17 cellular contexts compared by ENCODE assay signal in genomic region chr1:30034627-30035521, GRCh38.
DNase-seq lines count a peak whose midpoint lies in the region; ATAC-seq, FAIRE-seq and TF ChIP-seq lines count a peak whose summit lies in the region.
"Had no signal": no experiment of that assay in that cellular context is flagged by ENCODE, and none has a peak within 500 bp of the region (broad histone marks: within the 10 kb centered on the region; RNA-seq: fewer than 3 reads in every experiment).

No MANE protein-coding gene starts in this region.

- in situ Hi-C loops in K562 (cut with MboI) = no loop called here

- TF ChIP-seq EP300 in K562 (IDR thresholded peaks at IDR 0.05; ENCODE audit: low read length) = no peak

- POLR2A ChIA-PET in K562 (lab: Yijun Ruan, JAX) = interaction anchor here (0.6 kb wide), 1 partner anchor 1234 kb away, joined by 3 read pairs; no protein-coding TSS in a partner anchor

- peaks cover 0 to 8% of the 10 kb centered on the region in 2 experiments; a peak in 1 of 5 replicates for H3K4me1 ChIP-seq in K562 (replicated peaks in 1 of 2; ENCODE audit: control insufficient read depth in 2 of 2, insufficient read depth in 2 of 2, low read length in 2 of 2)
- H3K4me1 ChIP-seq: adrenal gland, vagina had no signal

- no peak overlapping the region for H2AFZ ChIP-seq in K562 (ENCODE audit: low read depth, low read length)

- no peak for FAIRE-seq in K562 (lab: Jason Lieb, UNC)
- FAIRE-seq: GM12891 had no signal

- BruUV-seq in K562 (replicated peaks; lab: Mats Ljungman, UMichigan) = no TSS peak

- ATAC-seq in K562 = no peak; the same call in 2 of the 3 replicates
- ATAC-seq in GM19455 (IDR thresholded peaks at IDR 0.05; ENCODE audit: unreplicated experiment) = no peak
- no peak for ATAC-seq in HG02938 (IDR thresholded peaks at IDR 0.05; ENCODE audit: unreplicated experiment)

- H3K4me3 ChIP-seq in K562 = no peak overlapping the region
- H3K4me3 ChIP-seq: adrenal gland, vagina had no signal

- H3K36me3 ChIP-seq in K562 (ENCODE audit: control insufficient read depth, insufficient read depth, low read length) = no peaks in the 10 kb centered on the region
- H3K36me3 ChIP-seq: adrenal gland, vagina had no signal

- CTCF ChIA-PET in K562 (lab: Yijun Ruan, JAX; ENCODE audit: low intra/inter-chr PET ratio) = no interaction called here

- peaks cover 0 to 4% of the 10 kb centered on the region in 2 experiments; a peak in 1 of 5 replicates for H3K27me3 ChIP-seq in K562 (ENCODE audit: control insufficient read depth in 2 of 2, insufficient read depth in 2 of 2, low read length in 2 of 2)
- H3K27me3 ChIP-seq: adrenal gland, vagina had no signal

- WGBS in K562 (ENCODE audit: insufficient coverage, low coverage, missing lambda C conversion rate) = under 1% methylated on average over 24 of the region's 24 CpGs

- no peak for TF ChIP-seq CTCF in K562 (IDR thresholded peaks at IDR 0.05 in 2 of 3, conservative IDR thresholded peaks at IDR 0.05 in 1 of 3; ENCODE audit: insufficient read depth in 2 of 3, low read depth in 1 of 3, low read length in 3 of 3)

- no peaks in the 10 kb centered on the region for H3K9me1 ChIP-seq in K562 (ENCODE audit: control insufficient read depth, insufficient read depth, low read length)

- DNase-seq in DMS153 treated with DMSO at 0.1 percent for 48 hours (lab: John Stamatoyannopoulos, UW; ENCODE audit: unreplicated experiment) (peak; percentile 89), NCI-H1092 (lab: John Stamatoyannopoulos, UW) (peak; percentile 29), K562 (ENCODE audit: extremely low read depth in 1 of 4, low spot score in 3 of 4) (no peak), medulla oblongata (ENCODE audit: extremely low spot score) (peak; percentile 11), NCI-H446 treated with DMSO at 0.1 percent for 48 hours (lab: John Stamatoyannopoulos, UW) (no peak)
- no peak for DNase-seq in stimulated activated CD4-positive, alpha-beta T cell treated with anti-CD3 and anti-CD28 coated beads, Interleukin-4, amount 100 ng/mL, for 4 hours
- DNase-seq: effector CD8-positive, alpha-beta T cell; HFFc6; Kasumi-1; NK-92 treated with Interleukin-12 subunit alpha and Interleukin-12 subunit beta, amount 100 ng/mL, for 24 hours; stimulated activated CD4-positive, alpha-beta T cell treated with anti-CD3 and anti-CD28 coated beads, Interleukin-12 subunit alpha, Interleukin-12 subunit beta, amount 100 ng/mL, for 4 hours; stimulated activated CD8-positive, alpha-beta memory T cell treated with anti-CD3 and anti-CD28 coated beads, Interleukin-4, amount 100 ng/mL, for 48 hours had no signal

- intact Hi-C loops in K562 (cut with micrococcal nuclease) = no loop called here

- TF ChIP-seq RAD21 in K562 (CRISPR knock-in tag; conservative IDR thresholded peaks at IDR 0.05 in 1 of 2, IDR thresholded peaks at IDR 0.05 in 1 of 2) = no peak

- no peak overlapping the region for H3K9ac ChIP-seq in K562 (ENCODE audit: insufficient read depth in 1 of 2, low read depth in 2 of 2, low read length in 2 of 2)

- no peaks in the 10 kb centered on the region for H4K20me1 ChIP-seq in K562 (replicated peaks; ENCODE audit: control insufficient read depth, insufficient read depth, low read length)

- no peaks in the 10 kb centered on the region for H3K9me3 ChIP-seq in K562 (replicated peaks; ENCODE audit: control insufficient read depth, insufficient read depth, low read depth, low read length)
- H3K9me3 ChIP-seq: adrenal gland, vagina had no signal

- no peak overlapping the region for H3K4me2 ChIP-seq in K562 (ENCODE audit: insufficient read depth, low read length)

- no peaks in the 10 kb centered on the region for H3K79me2 ChIP-seq in K562 (ENCODE audit: control insufficient read depth, insufficient read depth, low read length)

- H3K27ac ChIP-seq in K562 (ENCODE audit: extremely low read depth, low read depth, low read length) = no peak overlapping the region
- H3K27ac ChIP-seq: adrenal gland, vagina had no signal

- TF ChIP-seq POLR2A in K562 (conservative IDR thresholded peaks at IDR 0.05) = no peak

TF ChIP-seq in K562, 482 proteins besides CTCF, POLR2A, EP300 and RAD21 (continues in another document):
- no peak for TF ChIP-seq KDM2B (CRISPR knock-in tag; IDR thresholded peaks at IDR 0.05)
- TF ChIP-seq HSF4 (CRISPR knock-in tag; IDR thresholded peaks at IDR 0.05; ENCODE audit: borderline replicate concordance) = no peak
- TF ChIP-seq, protein P1, sequence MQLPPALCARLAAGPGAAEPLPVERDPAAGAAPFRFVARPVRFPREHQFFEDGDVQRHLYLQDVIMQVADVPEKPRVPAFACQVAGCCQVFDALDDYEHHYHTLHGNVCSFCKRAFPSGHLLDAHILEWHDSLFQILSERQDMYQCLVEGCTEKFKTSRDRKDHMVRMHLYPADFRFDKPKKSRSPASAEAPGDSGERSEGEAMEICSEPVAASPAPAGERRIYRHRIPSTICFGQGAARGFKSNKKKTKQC (CRISPR knock-in tag; IDR thresholded peaks at IDR 0.05) = no peak
- TF ChIP-seq ZNF140 (CRISPR knock-in tag; IDR thresholded peaks at IDR 0.05) = no peak
- TF ChIP-seq THAP12 (CRISPR knock-in tag; IDR thresholded peaks at IDR 0.05) = no peak
- TF ChIP-seq ASH1L (IDR thresholded peaks at IDR 0.05; ENCODE audit: borderline replicate concordance, low read depth, partially characterized antibody) = no peak
- TF ChIP-seq ZNF174 (CRISPR knock-in tag; IDR thresholded peaks at IDR 0.05) = no peak
- peak; percentile 66 for TF ChIP-seq NFIC (IDR thresholded peaks at IDR 0.05)
- TF ChIP-seq, protein P2, sequence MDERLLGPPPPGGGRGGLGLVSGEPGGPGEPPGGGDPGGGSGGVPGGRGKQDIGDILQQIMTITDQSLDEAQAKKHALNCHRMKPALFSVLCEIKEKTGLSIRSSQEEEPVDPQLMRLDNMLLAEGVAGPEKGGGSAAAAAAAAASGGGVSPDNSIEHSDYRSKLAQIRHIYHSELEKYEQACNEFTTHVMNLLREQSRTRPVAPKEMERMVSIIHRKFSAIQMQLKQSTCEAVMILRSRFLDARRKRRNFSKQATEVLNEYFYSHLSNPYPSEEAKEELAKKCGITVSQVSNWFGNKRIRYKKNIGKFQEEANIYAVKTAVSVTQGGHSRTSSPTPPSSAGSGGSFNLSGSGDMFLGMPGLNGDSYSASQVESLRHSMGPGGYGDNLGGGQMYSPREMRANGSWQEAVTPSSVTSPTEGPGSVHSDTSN (CRISPR knock-in tag; IDR thresholded peaks at IDR 0.05; ENCODE audit: low read depth) = no peak
- TF ChIP-seq, protein P2 (tag; conservative IDR thresholded peaks at IDR 0.05; ENCODE audit: low read depth) = 0 out of 2 replicates have a peak, but pooled peaks have one; percentile 15
- TF ChIP-seq, protein P3, sequence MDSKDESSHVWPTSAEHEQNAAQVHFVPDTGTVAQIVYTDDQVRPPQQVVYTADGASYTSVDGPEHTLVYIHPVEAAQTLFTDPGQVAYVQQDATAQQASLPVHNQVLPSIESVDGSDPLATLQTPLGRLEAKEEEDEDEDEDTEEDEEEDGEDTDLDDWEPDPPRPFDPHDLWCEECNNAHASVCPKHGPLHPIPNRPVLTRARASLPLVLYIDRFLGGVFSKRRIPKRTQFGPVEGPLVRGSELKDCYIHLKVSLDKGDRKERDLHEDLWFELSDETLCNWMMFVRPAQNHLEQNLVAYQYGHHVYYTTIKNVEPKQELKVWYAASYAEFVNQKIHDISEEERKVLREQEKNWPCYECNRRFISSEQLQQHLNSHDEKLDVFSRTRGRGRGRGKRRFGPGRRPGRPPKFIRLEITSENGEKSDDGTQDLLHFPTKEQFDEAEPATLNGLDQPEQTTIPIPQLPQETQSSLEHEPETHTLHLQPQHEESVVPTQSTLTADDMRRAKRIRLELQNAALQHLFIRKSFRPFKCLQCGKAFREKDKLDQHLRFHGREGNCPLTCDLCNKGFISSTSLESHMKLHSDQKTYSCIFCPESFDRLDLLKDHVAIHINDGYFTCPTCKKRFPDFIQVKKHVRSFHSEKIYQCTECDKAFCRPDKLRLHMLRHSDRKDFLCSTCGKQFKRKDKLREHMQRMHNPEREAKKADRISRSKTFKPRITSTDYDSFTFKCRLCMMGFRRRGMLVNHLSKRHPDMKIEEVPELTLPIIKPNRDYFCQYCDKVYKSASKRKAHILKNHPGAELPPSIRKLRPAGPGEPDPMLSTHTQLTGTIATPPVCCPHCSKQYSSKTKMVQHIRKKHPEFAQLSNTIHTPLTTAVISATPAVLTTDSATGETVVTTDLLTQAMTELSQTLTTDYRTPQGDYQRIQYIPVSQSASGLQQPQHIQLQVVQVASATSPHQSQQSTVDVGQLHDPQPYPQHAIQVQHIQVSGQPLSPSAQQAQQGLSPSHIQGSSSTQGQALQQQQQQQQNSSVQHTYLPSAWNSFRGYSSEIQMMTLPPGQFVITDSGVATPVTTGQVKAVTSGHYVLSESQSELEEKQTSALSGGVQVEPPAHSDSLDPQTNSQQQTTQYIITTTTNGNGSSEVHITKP (IDR thresholded peaks at IDR 0.05; ENCODE audit: partially characterized antibody) = peak; percentile 54
- 0 out of 2 replicates have a peak, but pooled peaks have one; percentile 28 for TF ChIP-seq ADNP (tag; IDR thresholded peaks at IDR 0.05)
- TF ChIP-seq KDM1A (IDR thresholded peaks at IDR 0.05) = peak in 1 of 2 experiments; percentile 45; a peak in 1 of 4 replicates

Comparison
In these comparisons a context has a peak if more than half of its experiments do, and no peak if none do; other contexts are left out.
1. DNase-seq: peak in DMS153 treated with DMSO at 0.1 percent for 48 hours (single experiment), NCI-H1092 (single experiment) and medulla oblongata (single experiment); none in K562 (0 of 4), NCI-H446 treated with DMSO at 0.1 percent for 48 hours (single experiment) and stimulated activated CD4-positive, alpha-beta T cell treated with anti-CD3 and anti-CD28 coated beads, Interleukin-4, amount 100 ng/mL, for 4 hours (0 of 2).